ENCODE assay signal across 14 cellular contexts in genomic region chr5:178941361-178941760, GRCh38. TPM values are rescaled to one million over a fixed set of nuclear protein-coding genes. Genes with fewer than 3 reads are reported as not detected.
DNase-seq lines count a peak whose midpoint lies in the region; ATAC-seq and TF ChIP-seq lines count a peak whose summit lies in the region.
"Had no signal": no experiment of that assay in that cellular context is flagged by ENCODE, and none has a peak within 500 bp of the region (broad histone marks: within the 10 kb centered on the region; RNA-seq: fewer than 3 reads in every experiment).

No MANE protein-coding gene starts in this region.

- intact Hi-C loops in ascending aorta (cut with DNase I) (loop anchor here (2.0 to 10.0 kb wide), 3 partner anchors 83 to 123 kb away; partner anchors contain the start of genes ZNF354B and ZNF354C), heart left ventricle (cut with DNase I) (loop anchor here in 6 of 10 donors (2.0 to 10.0 kb wide), 10 partner anchors 49 to 209 kb away; partner anchors contain the start of genes ZNF879 (in 4 of the 6), ZNF354C (in 2 of the 6), ZNF354A (in 1 of the 6) and ZNF354B (in 1 of the 6)), ovary (cut with DNase I) (no loop called here)

- peaks cover 11% of the 10 kb centered on the region for H3K79me2 ChIP-seq in ACC112 (ENCODE audit: control insufficient read depth, insufficient read depth, low read length, unreplicated experiment)

- peak overlapping the region; percentile 90 for H3K4me3 ChIP-seq in ACC112 (ENCODE audit: low read depth, low read length)
- H3K4me3 ChIP-seq in ascending aorta: peak overlapping the region; percentile 62 to 74
- peak overlapping the region; percentile 54 to 97 (median 71) for H3K4me3 ChIP-seq in heart left ventricle
- peak overlapping the region; percentile 63 for H3K4me3 ChIP-seq in ovary

- 0 to 4% (median 2%) methylated on average over 5 to 23 of the region's 23 CpGs for WGBS in heart left ventricle, 4 donors
- WGBS in ovary, 3 donors: 0 to 1% (median 0%) methylated on average over 14 to 23 of the region's 23 CpGs

- ATAC-seq in heart left ventricle (peak in 3 of 4 donors; percentile 21 to 34 (median 34)), HG02885 (IDR thresholded peaks at IDR 0.05; ENCODE audit: poor library complexity, unreplicated experiment) (no peak), GM19035 (IDR thresholded peaks at IDR 0.05; ENCODE audit: unreplicated experiment) (no peak)
- ATAC-seq: activated T-cell treated with anti-CD3 and anti-CD28 coated beads, Interleukin-2, amount 50 U/mL, for 72 hours; HCT116; natural killer cell had no signal

- DNase-seq in ascending aorta (ENCODE audit: low spot score in 2 of 2) (no peak), heart left ventricle (peak in 4 of 5 donors; percentile 13 to 50 (median 37)), ovary (peak; percentile 22 to 64 (median 56)), DMS153 (lab: John Stamatoyannopoulos, UW) (no peak), NCI-H510A (lab: John Stamatoyannopoulos, UW) (no peak)
- DNase-seq: activated T-cell treated with anti-CD3 and anti-CD28 coated beads, Interleukin-2, amount 50 U/mL, for 72 hours; natural killer cell; NCI-H226; T-helper 1 cell had no signal

- H3K36me3 ChIP-seq in ACC112 (ENCODE audit: insufficient read depth, low read length): peaks cover 37% of the 10 kb centered on the region
- peaks cover 0 to 8% of the 10 kb centered on the region in 2 donors for H3K36me3 ChIP-seq in ascending aorta
- peaks cover 0 to 38% (median 2%) of the 10 kb centered on the region in 9 donors for H3K36me3 ChIP-seq in heart left ventricle
- no peaks in the 10 kb centered on the region for H3K36me3 ChIP-seq in ovary

- H2AFZ ChIP-seq in ACC112 (ENCODE audit: low read length, unreplicated experiment): peak overlapping the region; percentile 88

- peaks cover 30 to 49% of the 10 kb centered on the region in 2 donors for H3K9me3 ChIP-seq in ascending aorta
- peaks cover 0 to 71% (median 36%) of the 10 kb centered on the region in 12 donors for H3K9me3 ChIP-seq in heart left ventricle
- peaks cover 0 to 16% of the 10 kb centered on the region in 2 donors for H3K9me3 ChIP-seq in ovary

- TF ChIP-seq EP300 in ovary (IDR thresholded peaks at IDR 0.05): no peak

- no peak for TF ChIP-seq CTCF in ascending aorta (IDR thresholded peaks at IDR 0.05)
- no peak for TF ChIP-seq CTCF in heart left ventricle (IDR thresholded peaks at IDR 0.05)
- peak in 1 of 3 donors; percentile 3 for TF ChIP-seq CTCF in ovary (IDR thresholded peaks at IDR 0.05)

- TF ChIP-seq POLR2A in heart left ventricle (IDR thresholded peaks at IDR 0.05) (no peak), ovary (IDR thresholded peaks at IDR 0.05) (no peak)

- H3K4me1 ChIP-seq in ACC112 (ENCODE audit: control insufficient read depth, insufficient read depth, low read length, unreplicated experiment) (no peaks in the 10 kb centered on the region), ascending aorta (peaks cover 0 to 4% of the 10 kb centered on the region in 2 donors), heart left ventricle (peaks cover 0 to 16% (median 6%) of the 10 kb centered on the region in 12 donors), ovary (ENCODE audit: insufficient read depth) (peaks cover 5% of the 10 kb centered on the region)
- H3K4me1 ChIP-seq: BLaER1 treated with 17β-estradiol and CSF1 and Interleukin-3, amounts not matched to agents 10 nM and 100 nM had no signal

- H3K27me3 ChIP-seq in ACC112 (ENCODE audit: insufficient read depth, low read length): no peaks in the 10 kb centered on the region
- H3K27me3 ChIP-seq in ascending aorta: no peaks in the 10 kb centered on the region
- no peaks in the 10 kb centered on the region for H3K27me3 ChIP-seq in heart left ventricle
- H3K27me3 ChIP-seq in ovary: no peaks in the 10 kb centered on the region
- H3K27me3 ChIP-seq: BLaER1 treated with 17β-estradiol and CSF1 and Interleukin-3, amounts not matched to agents 10 nM and 100 nM had no signal

- H3K27ac ChIP-seq in ACC112 (ENCODE audit: low read depth, low read length): no peak overlapping the region
- H3K27ac ChIP-seq in ascending aorta: peak overlapping the region; percentile 41 to 73
- peak overlapping the region in 11 of 12 donors; percentile 47 to 88 (median 71) for H3K27ac ChIP-seq in heart left ventricle
- H3K27ac ChIP-seq in ovary: no peak overlapping the region
- H3K27ac ChIP-seq: BLaER1 treated with 17β-estradiol and CSF1 and Interleukin-3, amounts not matched to agents 10 nM and 100 nM had no signal

RNA-seq across cellular contexts. Expression of gene ZNF454, which starts 0.4 kb away (rescaled TPM):
- total RNA-seq in ascending aorta (2.8 TPM), heart left ventricle (1 to 10 TPM; 1.3 to 3.4 (median 1.8) TPM), ovary (1 to 10 TPM; 2.9 to 7.4 (median 5.7) TPM)
- polyA plus RNA-seq in heart left ventricle (1 to 10 TPM; 1.5 to 1.8 TPM), ovary (1 to 10 TPM; 2.2 to 3.2 TPM)
- total RNA-seq: natural killer cell had no signal

RNA-seq across cellular contexts. Expression of gene ZFP2, which starts 45.6 kb away (rescaled TPM):
- 0.75 TPM for total RNA-seq in ascending aorta
- total RNA-seq in heart left ventricle: 1 to 10 TPM in 6 of 9 donors, under 1 TPM in 3; 0.49 to 1.6 (median 1.2) TPM
- polyA plus RNA-seq in heart left ventricle: under 1 TPM; 0.32 to 0.61 TPM
- 1 to 10 TPM; 1.1 to 4.2 (median 3.4) TPM for total RNA-seq in ovary
- polyA plus RNA-seq in ovary: 1 to 10 TPM; 2.4 to 3.3 TPM

RNA-seq across cellular contexts. Expression of gene GRM6, which starts 53.8 kb away (rescaled TPM):
- not detected for total RNA-seq in ascending aorta
- total RNA-seq in heart left ventricle: not detected
- polyA plus RNA-seq in heart left ventricle: under 1 TPM in 1 of 2 donors, not detected in 1; 0.04 TPM
- not detected for total RNA-seq in ovary
- not detected for polyA plus RNA-seq in ovary
- total RNA-seq: activated T-cell treated with anti-CD3 and anti-CD28 coated beads, Interleukin-2, amount 50 U/mL, for 72 hours; natural killer cell had no signal

Comparison
In these comparisons a context has a peak if more than half of its experiments do, and no peak if none do; other contexts are left out.
1. H3K27ac ChIP-seq: peak in ascending aorta (2 of 2) and heart left ventricle (11 of 12); none in ACC112 (single experiment) and ovary (0 of 2).
2. DNase-seq: peak in heart left ventricle (4 of 5) and ovary (5 of 5); none in ascending aorta (0 of 2), DMS153 (single experiment) and NCI-H510A (single experiment).
3. ATAC-seq: peak in heart left ventricle (3 of 4); none in HG02885 (single experiment) and GM19035 (single experiment).
4. intact Hi-C loops: an anchor here in ascending aorta (2.0 to 10.0 kb wide) and heart left ventricle (2.0 to 10.0 kb wide); none called in ovary.
5. Peak in every context shown above with its lines, with median percentiles within 50 percentile points of each other: H3K4me3 ChIP-seq.